Comparison of ENCODE assay signal across 1 cellular context in genomic region chr11:128584253-128584652, GRCh38.
TF ChIP-seq lines count a peak whose summit lies in the region.

No MANE protein-coding gene starts in this region.

TF ChIP-seq in GM23338, 12 proteins besides CTCF, POLR2A, EP300 and RAD21 (continued from another document):
- TF ChIP-seq CREB1 (CRISPR knock-in tag; IDR thresholded peaks at IDR 0.05; ENCODE audit: low read depth): 0 out of 2 replicates have a peak, but pooled peaks have one; percentile 14
